ENCODE assay signal across 19 cellular contexts in genomic region chr5:127296321-127296720, GRCh38. TPM values are rescaled to one million over a fixed set of nuclear protein-coding genes. Genes with fewer than 3 reads are reported as not detected.
A peak's percentile ranks its signal among the peaks of the same experiment; 100 is the strongest.
DNase-seq lines count a peak whose midpoint lies in the region; ATAC-seq, FAIRE-seq and TF ChIP-seq lines count a peak whose summit lies in the region.
"Had no signal": no experiment of that assay in that cellular context is flagged by ENCODE, and none has a peak within 500 bp of the region (broad histone marks: within the 10 kb centered on the region; RNA-seq: fewer than 3 reads in every experiment).

No MANE protein-coding gene starts in this region.

- no peaks in the 10 kb centered on the region for H3K9me3 ChIP-seq in endothelial cell of umbilical vein (replicated peaks; ENCODE audit: control insufficient read depth, insufficient read depth, low read length)
- H3K9me3 ChIP-seq: adrenal gland, heart left ventricle, left lung, upper lobe of right lung had no signal

- peak overlapping the region; percentile 39 for H3K4me2 ChIP-seq in endothelial cell of umbilical vein (ENCODE audit: insufficient read depth, low read length)
- H3K4me2 ChIP-seq: BLaER1 treated with 17β-estradiol and CSF1 and Interleukin-3, amounts not matched to agents 10 nM and 100 nM had no signal

- CTCF ChIA-PET in endothelial cell of umbilical vein (lab: Charles Lee) = interaction anchor here (1.3 to 1.6 kb wide), 3 partner anchors 16 to 197 kb away, joined by 3 to 9 read pairs (median 6); no protein-coding TSS in a partner anchor

- no peak for TF ChIP-seq POLR2A in endothelial cell of umbilical vein (IDR thresholded peaks at IDR 0.05; ENCODE audit: low read depth, low read length)

- H3K79me2 ChIP-seq in endothelial cell of umbilical vein (ENCODE audit: control insufficient read depth, insufficient read depth, low read length) = no peaks in the 10 kb centered on the region

- H3K4me3 Mint-ChIP-seq in osteocyte (ENCODE audit: unreplicated experiment) = no peak overlapping the region
- H3K4me3 Mint-ChIP-seq: naive thymus-derived CD8-positive, alpha-beta T cell had no signal

- POLR2A ChIA-PET in endothelial cell of umbilical vein (lab: Charles Lee) = no interaction called here

- ATAC-seq in HG03354 (IDR thresholded peaks at IDR 0.05; ENCODE audit: poor library complexity, severe bottlenecking, unreplicated experiment) = no peak
- ATAC-seq: heart left ventricle; left lung; naive thymus-derived CD8-positive, alpha-beta T cell; upper lobe of right lung had no signal

- no peak overlapping the region for H3K4me3 ChIP-seq in endothelial cell of umbilical vein (replicated peaks in 1 of 3; ENCODE audit: insufficient read depth in 1 of 3, low read depth in 1 of 3, low read length in 3 of 3)
- H3K4me3 ChIP-seq: adrenal gland; BLaER1 treated with 17β-estradiol and CSF1 and Interleukin-3, amounts not matched to agents 10 nM and 100 nM; heart left ventricle; left lung; upper lobe of right lung had no signal

- H3K4me1 ChIP-seq in endothelial cell of umbilical vein (ENCODE audit: control insufficient read depth, extremely low read depth, insufficient read depth, low read length) = peaks cover 18% of the 10 kb centered on the region
- H3K4me1 ChIP-seq: BLaER1 treated with 17β-estradiol and CSF1 and Interleukin-3, amounts not matched to agents 10 nM and 100 nM; heart left ventricle; left lung; upper lobe of right lung had no signal

- no peaks in the 10 kb centered on the region for H3K27me3 Mint-ChIP-seq in osteocyte (ENCODE audit: unreplicated experiment)

- TF ChIP-seq CTCF in endothelial cell of umbilical vein (IDR thresholded peaks at IDR 0.05; ENCODE audit: extremely low read depth in 1 of 2, insufficient read depth in 1 of 2, low read depth in 1 of 2, low read length in 2 of 2) = no peak
- no peak for TF ChIP-seq CTCF in osteocyte (IDR thresholded peaks at IDR 0.05)

- H3K27ac Mint-ChIP-seq in osteocyte (ENCODE audit: unreplicated experiment) = peak overlapping the region; percentile 9

- intact Hi-C loops in endothelial cell of umbilical vein (cut with micrococcal nuclease) = no loop called here

- H2AFZ ChIP-seq in endothelial cell of umbilical vein (ENCODE audit: low read depth, low read length) = no peak overlapping the region

- no peak overlapping the region for H3K27ac ChIP-seq in endothelial cell of umbilical vein (ENCODE audit: insufficient read depth, low read depth, low read length)
- H3K27ac ChIP-seq: adrenal gland; BLaER1 treated with 17β-estradiol and CSF1 and Interleukin-3, amounts not matched to agents 10 nM and 100 nM; heart left ventricle; HL-60; left lung; upper lobe of right lung had no signal

- no peaks in the 10 kb centered on the region for H3K9me1 ChIP-seq in endothelial cell of umbilical vein (replicated peaks; ENCODE audit: control insufficient read depth, extremely low read depth, insufficient read depth, low read length)

- BruUV-seq in endothelial cell of umbilical vein (replicated peaks; lab: Mats Ljungman, UMichigan) = no TSS peak

- peaks cover 19 to 24% of the 10 kb centered on the region in 2 experiments for H3K27me3 ChIP-seq in endothelial cell of umbilical vein (ENCODE audit: control insufficient read depth in 2 of 2, insufficient read depth in 2 of 2, low read length in 2 of 2)
- H3K27me3 ChIP-seq: adrenal gland; BLaER1 treated with 17β-estradiol and CSF1 and Interleukin-3, amounts not matched to agents 10 nM and 100 nM had no signal

- H4K20me1 ChIP-seq in endothelial cell of umbilical vein (replicated peaks; ENCODE audit: control insufficient read depth, extremely low read depth, insufficient read depth, low read length) = no peaks in the 10 kb centered on the region
- H4K20me1 ChIP-seq: BLaER1 treated with 17β-estradiol and CSF1 and Interleukin-3, amounts not matched to agents 10 nM and 100 nM had no signal

- peaks cover 4% of the 10 kb centered on the region for H3K36me3 Mint-ChIP-seq in osteocyte (ENCODE audit: unreplicated experiment)
- H3K36me3 Mint-ChIP-seq: naive thymus-derived CD8-positive, alpha-beta T cell had no signal

- H3K4me1 Mint-ChIP-seq in osteocyte (ENCODE audit: unreplicated experiment) = peaks cover 54% of the 10 kb centered on the region

- no peaks in the 10 kb centered on the region for H3K9me3 Mint-ChIP-seq in osteocyte (ENCODE audit: unreplicated experiment)
- H3K9me3 Mint-ChIP-seq: naive thymus-derived CD8-positive, alpha-beta T cell had no signal

- FAIRE-seq in endothelial cell of umbilical vein (lab: Jason Lieb, UNC) (peak; percentile 68), frontal cortex (lab: Jason Lieb, UNC) (no peak)

- dilution Hi-C loops in endothelial cell of umbilical vein (cut with MboI; ENCODE audit: extremely low pct_ligation_motif_present, low sequenced_read_pairs) = no loop called here

- DNase-seq in EH (ENCODE audit: low read depth) (peak; percentile 33), RKO (ENCODE audit: low spot score) (peak; percentile 50), endothelial cell of umbilical vein (ENCODE audit: low read depth, low spot score) (peak; percentile 61), osteocyte (ENCODE audit: extremely low spot score, unreplicated experiment) (no peak), DMS53 (lab: John Stamatoyannopoulos, UW) (no peak), frontal cortex (ENCODE audit: low spot score in 2 of 2) (no peak), SIG-M5 treated with dmso at 0.1 percent for 504 hours (lab: John Stamatoyannopoulos, UW; ENCODE audit: unreplicated experiment) (no peak)
- DNase-seq: activated T-cell treated with anti-CD3 and anti-CD28 coated beads, Interleukin-2, amount 50 U/mL, for 1 hour; effector CD4-positive, alpha-beta T cell; heart left ventricle; left lung; naive thymus-derived CD8-positive, alpha-beta T cell; NCI-H2171 treated with DMSO at 0.1 percent for 48 hours; retina; upper lobe of right lung had no signal

- no peaks in the 10 kb centered on the region for H3K36me3 ChIP-seq in endothelial cell of umbilical vein (ENCODE audit: control insufficient read depth in 2 of 2, extremely low read depth in 1 of 2, insufficient read depth in 2 of 2, low read length in 2 of 2)
- H3K36me3 ChIP-seq: adrenal gland; BLaER1 treated with 17β-estradiol and CSF1 and Interleukin-3, amounts not matched to agents 10 nM and 100 nM; heart left ventricle; left lung; upper lobe of right lung had no signal

- no peak overlapping the region for H3K9ac ChIP-seq in endothelial cell of umbilical vein (replicated peaks; ENCODE audit: extremely low read depth, insufficient read depth, low read length)
- H3K9ac ChIP-seq: BLaER1 treated with 17β-estradiol and CSF1 and Interleukin-3, amounts not matched to agents 10 nM and 100 nM had no signal

TF ChIP-seq in endothelial cell of umbilical vein, 7 proteins besides CTCF, POLR2A, EP300 and RAD21:
- peak; percentile 19 for TF ChIP-seq JUN (IDR thresholded peaks at IDR 0.05; ENCODE audit: borderline replicate concordance, insufficient read depth, insufficient read length, low read depth)
- peak; percentile 95 for TF ChIP-seq GATA2 (IDR thresholded peaks at IDR 0.05; ENCODE audit: insufficient read depth, insufficient read length, low read depth, low read length)
- no peak for TF ChIP-seq EZH2 (IDR thresholded peaks at IDR 0.05; ENCODE audit: borderline replicate concordance, low read depth, low read length, severe bottlenecking)
- peak; percentile 95 for TF ChIP-seq FOS (IDR thresholded peaks at IDR 0.05; ENCODE audit: borderline replicate concordance, insufficient read depth, low read length)

RNA-seq across cellular contexts. Expression of gene MEGF10, which starts 5.7 kb away (rescaled TPM):
- 0.21 and 1.00 TPM in 2 replicates for total RNA-seq in endothelial cell of umbilical vein
- 0.30 and 0.41 TPM in 2 replicates for polyA plus RNA-seq in endothelial cell of umbilical vein
- 0.26 and 0.30 TPM in 2 replicates for polyA plus RNA-seq in endothelial cell of umbilical vein (2011; cell fraction: cytosol; rRNA removed)
- polyA plus RNA-seq in endothelial cell of umbilical vein (2011; cell fraction: nucleus; rRNA removed) = 1.0 and 1.5 TPM in 2 replicates
- polyA plus RNA-seq in endothelial cell of umbilical vein (2012) = 0.42 and 0.82 TPM in 2 replicates
- 0.79 and 1.8 TPM in 2 replicates for polyA minus RNA-seq in endothelial cell of umbilical vein
- not detected for polyA minus RNA-seq in endothelial cell of umbilical vein (2011; cell fraction: cytosol; rRNA and poly(A)+ RNA removed)
- polyA minus RNA-seq in endothelial cell of umbilical vein (2011; cell fraction: nucleus; rRNA and poly(A)+ RNA removed) = 0.43 and 1.3 TPM in 2 replicates
- total RNA-seq in osteocyte = 39.8 and 41.0 TPM in 2 replicates
- 33.0 TPM for total RNA-seq in frontal cortex
- polyA plus RNA-seq: naive thymus-derived CD8-positive, alpha-beta T cell had no signal

Comparison
In these comparisons a context has a peak if more than half of its experiments do, and no peak if none do; other contexts are left out.
1. DNase-seq: peak in EH (single experiment), RKO (single experiment) and endothelial cell of umbilical vein (single experiment); none in osteocyte (single experiment), DMS53 (single experiment), frontal cortex (0 of 2) and SIG-M5 treated with dmso at 0.1 percent for 504 hours (single experiment).
2. RNA of gene MEGF10, which starts 5.7 kb away (total RNA-seq): 39.8 to 41.0 TPM in osteocyte and 33.0 TPM in frontal cortex (single experiment); 0.21 to 1.00 TPM in endothelial cell of umbilical vein; every median in the first group is over 10 times any median in the second.